ENCODE assay signal across 10 cellular contexts in genomic region chr6:128882560-128882959, GRCh38.
DNase-seq lines count a peak whose midpoint lies in the region; ATAC-seq and TF ChIP-seq lines count a peak whose summit lies in the region.
"Had no signal": no experiment of that assay in that cellular context is flagged by ENCODE, and none has a peak within 500 bp of the region (broad histone marks: within the 10 kb centered on the region; RNA-seq: fewer than 3 reads in every experiment).

No MANE protein-coding gene starts in this region.

- peak; percentile 18 for DNase-seq in HEK293T (ENCODE audit: extremely low spot score)
- no peak for DNase-seq in astrocyte of the spinal cord (ENCODE audit: low read depth, low spot score)
- DNase-seq in stimulated activated effector memory CD8-positive, alpha-beta T cell treated with anti-CD3 and anti-CD28 coated beads, Interleukin-12 subunit alpha, Interleukin-12 subunit beta, amount 100 ng/mL, for 72 hours (ENCODE audit: low spot score in 2 of 2): no peak
- DNase-seq in COLO829 (ENCODE audit: low spot score): no peak
- no peak for DNase-seq in stimulated activated CD4-positive, alpha-beta T cell treated with anti-CD3 and anti-CD28 coated beads, Interleukin-4, amount 100 ng/mL, for 24 hours

- H3K27me3 ChIP-seq in iPS-18a (ENCODE audit: control insufficient read depth, insufficient read depth, low read length): peaks cover 13% of the 10 kb centered on the region

- H3K9me3 Mint-ChIP-seq in stimulated activated effector memory CD8-positive, alpha-beta T cell treated with anti-CD3 and anti-CD28 coated beads, Interleukin-12 subunit alpha, Interleukin-12 subunit beta, amount 100 ng/mL, for 72 hours: no peaks in the 10 kb centered on the region
- H3K9me3 Mint-ChIP-seq: activated CD8-positive, alpha-beta T cell treated with anti-CD3 and anti-CD28 coated beads for 36 hours had no signal

- peaks cover 6% of the 10 kb centered on the region for H3K4me1 ChIP-seq in iPS-18a (ENCODE audit: control insufficient read depth, low read depth, low read length)

- no peak overlapping the region for H3K27ac ChIP-seq in iPS-18a (ENCODE audit: low read length)

- in situ Hi-C loops in astrocyte of the spinal cord (cut with HindIII; ENCODE audit: low sequenced_read_pairs): no loop called here

- TF ChIP-seq CTCF in astrocyte of the spinal cord (IDR thresholded peaks at IDR 0.05; ENCODE audit: low read depth, low read length): no peak

- peaks cover 15% of the 10 kb centered on the region for H3K4me1 Mint-ChIP-seq in stimulated activated effector memory CD8-positive, alpha-beta T cell treated with anti-CD3 and anti-CD28 coated beads, Interleukin-12 subunit alpha, Interleukin-12 subunit beta, amount 100 ng/mL, for 72 hours

- POLR2A ChIA-PET in HEK293T (lab: Yijun Ruan, JAX): no interaction called here

- no peaks in the 10 kb centered on the region for H3K36me3 Mint-ChIP-seq in stimulated activated effector memory CD8-positive, alpha-beta T cell treated with anti-CD3 and anti-CD28 coated beads, Interleukin-12 subunit alpha, Interleukin-12 subunit beta, amount 100 ng/mL, for 72 hours

- H3K36me3 ChIP-seq in iPS-18a (ENCODE audit: control insufficient read depth, low read depth, low read length): no peaks in the 10 kb centered on the region

- no peaks in the 10 kb centered on the region for H3K9me3 ChIP-seq in iPS-18a (ENCODE audit: control insufficient read depth, low read depth, low read length)

- H3K27ac Mint-ChIP-seq in stimulated activated effector memory CD8-positive, alpha-beta T cell treated with anti-CD3 and anti-CD28 coated beads, Interleukin-12 subunit alpha, Interleukin-12 subunit beta, amount 100 ng/mL, for 72 hours: no peak overlapping the region
- H3K27ac Mint-ChIP-seq: activated CD8-positive, alpha-beta T cell treated with anti-CD3 and anti-CD28 coated beads for 36 hours had no signal

- no peak overlapping the region for H3K9ac ChIP-seq in iPS-18a (ENCODE audit: low read length)

- H3K4me3 ChIP-seq in astrocyte of the spinal cord (ENCODE audit: low read depth, low read length) (peak overlapping the region; percentile 54), iPS-18a (ENCODE audit: low read length) (peak overlapping the region; percentile 76)
- H3K4me3 ChIP-seq: K562 had no signal

- CTCF ChIA-PET in HEK293T (lab: Yijun Ruan, JAX): no interaction called here

- peak; percentile 53 for ATAC-seq in stimulated activated effector memory CD8-positive, alpha-beta T cell treated with anti-CD3 and anti-CD28 coated beads, Interleukin-12 subunit alpha, Interleukin-12 subunit beta, amount 100 ng/mL, for 72 hours
- no peak for ATAC-seq in HG03175 (IDR thresholded peaks at IDR 0.05; ENCODE audit: unreplicated experiment)
- no peak for ATAC-seq in HG02759 (IDR thresholded peaks at IDR 0.05; ENCODE audit: unreplicated experiment)
- ATAC-seq: K562 had no signal

- H3K4me3 Mint-ChIP-seq in stimulated activated effector memory CD8-positive, alpha-beta T cell treated with anti-CD3 and anti-CD28 coated beads, Interleukin-12 subunit alpha, Interleukin-12 subunit beta, amount 100 ng/mL, for 72 hours: peak overlapping the region; percentile 45

TF ChIP-seq in HEK293T, 16 proteins besides CTCF, POLR2A, EP300 and RAD21:
- TF ChIP-seq HDGF (IDR thresholded peaks at IDR 0.05; ENCODE audit: borderline replicate concordance): no peak
- TF ChIP-seq L3MBTL2 (conservative IDR thresholded peaks at IDR 0.05): no peak
- no peak for TF ChIP-seq BHLHE40 (IDR thresholded peaks at IDR 0.05; ENCODE audit: borderline replicate concordance)
- no peak for TF ChIP-seq FOXM1 (IDR thresholded peaks at IDR 0.05; ENCODE audit: borderline replicate concordance)
- TF ChIP-seq SUZ12 (IDR thresholded peaks at IDR 0.05): no peak
- no peak for TF ChIP-seq NFRKB (IDR thresholded peaks at IDR 0.05)
- no peak for TF ChIP-seq ZNF384 (IDR thresholded peaks at IDR 0.05)
- TF ChIP-seq CTBP1 (IDR thresholded peaks at IDR 0.05; ENCODE audit: borderline replicate concordance): no peak
- TF ChIP-seq ARNT (IDR thresholded peaks at IDR 0.05): no peak
- no peak for TF ChIP-seq PKNOX1 (IDR thresholded peaks at IDR 0.05)
- TF ChIP-seq TARDBP (IDR thresholded peaks at IDR 0.05): no peak
- no peak for TF ChIP-seq FOXK2 (IDR thresholded peaks at IDR 0.05)
- no peak for TF ChIP-seq FOXA1 (IDR thresholded peaks at IDR 0.05)
- no peak for TF ChIP-seq ELF4 (IDR thresholded peaks at IDR 0.05)
- TF ChIP-seq LEF1 (IDR thresholded peaks at IDR 0.05; ENCODE audit: borderline replicate concordance): no peak
- TF ChIP-seq SP1 (IDR thresholded peaks at IDR 0.05): no peak
